ENCODE assay signal across 1 cellular context in the genomic region with DNA sequence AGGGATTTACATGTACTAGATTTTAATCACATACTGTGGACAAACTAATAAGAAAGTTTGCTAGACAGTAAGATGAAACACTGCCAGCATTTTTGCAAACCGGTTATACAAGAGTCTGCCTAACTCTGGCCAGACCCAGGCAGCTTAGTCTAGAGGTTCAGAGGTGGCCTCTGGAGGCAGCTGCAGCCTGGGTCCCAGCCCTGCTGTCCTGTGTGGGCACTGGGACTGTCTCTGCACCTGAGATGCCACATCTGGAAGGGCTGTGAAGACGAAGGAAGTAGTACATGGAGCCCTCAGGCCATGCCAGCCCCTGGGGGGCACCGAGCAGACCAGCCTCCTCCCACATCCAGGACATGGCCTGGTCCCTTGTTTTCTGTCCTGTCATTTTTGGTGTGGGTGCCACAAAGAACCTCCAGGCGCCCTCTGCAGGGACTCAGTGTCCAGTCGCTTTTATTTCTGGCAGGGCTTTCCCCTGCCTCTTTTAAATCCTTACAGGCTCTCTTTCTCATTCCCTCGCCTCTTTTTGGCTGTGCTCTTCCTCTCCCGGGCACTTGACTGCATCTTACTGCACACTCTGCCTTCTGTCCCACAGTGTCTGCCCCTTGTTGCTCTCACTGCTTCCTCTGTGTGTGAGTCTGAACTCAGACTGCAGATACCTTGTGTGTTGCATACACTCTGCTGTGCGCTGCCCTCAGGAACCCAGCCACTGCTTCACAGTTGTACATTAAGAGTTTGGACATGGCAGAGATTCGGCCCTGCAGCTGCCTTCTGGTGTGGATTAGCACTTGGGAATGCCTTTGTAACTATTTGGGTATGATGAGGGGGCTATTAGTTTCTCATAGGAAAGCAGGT.
TF ChIP-seq lines count a peak whose summit lies in the region.

No MANE protein-coding gene starts in this region.

TF ChIP-seq in HepG2, 621 proteins besides CTCF, POLR2A, EP300 and RAD21 (continued from another document and continues in another):
- TF ChIP-seq, protein P1, sequence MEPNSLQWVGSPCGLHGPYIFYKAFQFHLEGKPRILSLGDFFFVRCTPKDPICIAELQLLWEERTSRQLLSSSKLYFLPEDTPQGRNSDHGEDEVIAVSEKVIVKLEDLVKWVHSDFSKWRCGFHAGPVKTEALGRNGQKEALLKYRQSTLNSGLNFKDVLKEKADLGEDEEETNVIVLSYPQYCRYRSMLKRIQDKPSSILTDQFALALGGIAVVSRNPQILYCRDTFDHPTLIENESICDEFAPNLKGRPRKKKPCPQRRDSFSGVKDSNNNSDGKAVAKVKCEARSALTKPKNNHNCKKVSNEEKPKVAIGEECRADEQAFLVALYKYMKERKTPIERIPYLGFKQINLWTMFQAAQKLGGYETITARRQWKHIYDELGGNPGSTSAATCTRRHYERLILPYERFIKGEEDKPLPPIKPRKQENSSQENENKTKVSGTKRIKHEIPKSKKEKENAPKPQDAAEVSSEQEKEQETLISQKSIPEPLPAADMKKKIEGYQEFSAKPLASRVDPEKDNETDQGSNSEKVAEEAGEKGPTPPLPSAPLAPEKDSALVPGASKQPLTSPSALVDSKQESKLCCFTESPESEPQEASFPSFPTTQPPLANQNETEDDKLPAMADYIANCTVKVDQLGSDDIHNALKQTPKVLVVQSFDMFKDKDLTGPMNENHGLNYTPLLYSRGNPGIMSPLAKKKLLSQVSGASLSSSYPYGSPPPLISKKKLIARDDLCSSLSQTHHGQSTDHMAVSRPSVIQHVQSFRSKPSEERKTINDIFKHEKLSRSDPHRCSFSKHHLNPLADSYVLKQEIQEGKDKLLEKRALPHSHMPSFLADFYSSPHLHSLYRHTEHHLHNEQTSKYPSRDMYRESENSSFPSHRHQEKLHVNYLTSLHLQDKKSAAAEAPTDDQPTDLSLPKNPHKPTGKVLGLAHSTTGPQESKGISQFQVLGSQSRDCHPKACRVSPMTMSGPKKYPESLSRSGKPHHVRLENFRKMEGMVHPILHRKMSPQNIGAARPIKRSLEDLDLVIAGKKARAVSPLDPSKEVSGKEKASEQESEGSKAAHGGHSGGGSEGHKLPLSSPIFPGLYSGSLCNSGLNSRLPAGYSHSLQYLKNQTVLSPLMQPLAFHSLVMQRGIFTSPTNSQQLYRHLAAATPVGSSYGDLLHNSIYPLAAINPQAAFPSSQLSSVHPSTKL (CRISPR knock-in tag; IDR thresholded peaks at IDR 0.05): no peak
- no peak for TF ChIP-seq NCOA2 (CRISPR knock-in tag; IDR thresholded peaks at IDR 0.05)
- TF ChIP-seq TSC22D2 (CRISPR knock-in tag; IDR thresholded peaks at IDR 0.05; ENCODE audit: borderline replicate concordance): 0 out of 2 replicates have a peak, but pooled peaks have one; percentile 43
- 0 out of 2 replicates have a peak, but pooled peaks have one; percentile 36 for TF ChIP-seq SATB2 (CRISPR knock-in tag; IDR thresholded peaks at IDR 0.05)
- TF ChIP-seq MED1 (CRISPR knock-in tag; IDR thresholded peaks at IDR 0.05): no peak
- TF ChIP-seq, protein P2, sequence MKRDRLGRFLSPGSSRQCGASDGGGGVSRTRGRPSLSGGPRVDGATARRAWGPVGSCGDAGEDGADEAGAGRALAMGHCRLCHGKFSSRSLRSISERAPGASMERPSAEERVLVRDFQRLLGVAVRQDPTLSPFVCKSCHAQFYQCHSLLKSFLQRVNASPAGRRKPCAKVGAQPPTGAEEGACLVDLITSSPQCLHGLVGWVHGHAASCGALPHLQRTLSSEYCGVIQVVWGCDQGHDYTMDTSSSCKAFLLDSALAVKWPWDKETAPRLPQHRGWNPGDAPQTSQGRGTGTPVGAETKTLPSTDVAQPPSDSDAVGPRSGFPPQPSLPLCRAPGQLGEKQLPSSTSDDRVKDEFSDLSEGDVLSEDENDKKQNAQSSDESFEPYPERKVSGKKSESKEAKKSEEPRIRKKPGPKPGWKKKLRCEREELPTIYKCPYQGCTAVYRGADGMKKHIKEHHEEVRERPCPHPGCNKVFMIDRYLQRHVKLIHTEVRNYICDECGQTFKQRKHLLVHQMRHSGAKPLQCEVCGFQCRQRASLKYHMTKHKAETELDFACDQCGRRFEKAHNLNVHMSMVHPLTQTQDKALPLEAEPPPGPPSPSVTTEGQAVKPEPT (CRISPR knock-in tag; IDR thresholded peaks at IDR 0.05; ENCODE audit: low read depth): peak; percentile 79; the same call in 1 of the 2 replicates
- TF ChIP-seq, protein P3, sequence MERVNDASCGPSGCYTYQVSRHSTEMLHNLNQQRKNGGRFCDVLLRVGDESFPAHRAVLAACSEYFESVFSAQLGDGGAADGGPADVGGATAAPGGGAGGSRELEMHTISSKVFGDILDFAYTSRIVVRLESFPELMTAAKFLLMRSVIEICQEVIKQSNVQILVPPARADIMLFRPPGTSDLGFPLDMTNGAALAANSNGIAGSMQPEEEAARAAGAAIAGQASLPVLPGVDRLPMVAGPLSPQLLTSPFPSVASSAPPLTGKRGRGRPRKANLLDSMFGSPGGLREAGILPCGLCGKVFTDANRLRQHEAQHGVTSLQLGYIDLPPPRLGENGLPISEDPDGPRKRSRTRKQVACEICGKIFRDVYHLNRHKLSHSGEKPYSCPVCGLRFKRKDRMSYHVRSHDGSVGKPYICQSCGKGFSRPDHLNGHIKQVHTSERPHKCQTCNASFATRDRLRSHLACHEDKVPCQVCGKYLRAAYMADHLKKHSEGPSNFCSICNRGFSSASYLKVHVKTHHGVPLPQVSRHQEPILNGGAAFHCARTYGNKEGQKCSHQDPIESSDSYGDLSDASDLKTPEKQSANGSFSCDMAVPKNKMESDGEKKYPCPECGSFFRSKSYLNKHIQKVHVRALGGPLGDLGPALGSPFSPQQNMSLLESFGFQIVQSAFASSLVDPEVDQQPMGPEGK (CRISPR knock-in tag; IDR thresholded peaks at IDR 0.05): peak; percentile 67
- TF ChIP-seq ZNF552 (CRISPR knock-in tag; IDR thresholded peaks at IDR 0.05; ENCODE audit: borderline replicate concordance): no peak
- TF ChIP-seq, protein P4, sequence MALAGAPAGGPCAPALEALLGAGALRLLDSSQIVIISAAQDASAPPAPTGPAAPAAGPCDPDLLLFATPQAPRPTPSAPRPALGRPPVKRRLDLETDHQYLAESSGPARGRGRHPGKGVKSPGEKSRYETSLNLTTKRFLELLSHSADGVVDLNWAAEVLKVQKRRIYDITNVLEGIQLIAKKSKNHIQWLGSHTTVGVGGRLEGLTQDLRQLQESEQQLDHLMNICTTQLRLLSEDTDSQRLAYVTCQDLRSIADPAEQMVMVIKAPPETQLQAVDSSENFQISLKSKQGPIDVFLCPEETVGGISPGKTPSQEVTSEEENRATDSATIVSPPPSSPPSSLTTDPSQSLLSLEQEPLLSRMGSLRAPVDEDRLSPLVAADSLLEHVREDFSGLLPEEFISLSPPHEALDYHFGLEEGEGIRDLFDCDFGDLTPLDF (CRISPR knock-in tag; IDR thresholded peaks at IDR 0.05): no peak
- no peak for TF ChIP-seq EHMT2 (IDR thresholded peaks at IDR 0.05; ENCODE audit: borderline replicate concordance, low read depth, low read length)
- TF ChIP-seq ZMYM4 (CRISPR knock-in tag; IDR thresholded peaks at IDR 0.05): 0 out of 2 replicates have a peak, but pooled peaks have one; percentile 46
- no peak for TF ChIP-seq SSRP1 (CRISPR knock-in tag; IDR thresholded peaks at IDR 0.05)
- peak; percentile 43; the same call in 1 of the 2 replicates for TF ChIP-seq KDM2A (CRISPR knock-in tag; IDR thresholded peaks at IDR 0.05; ENCODE audit: borderline replicate concordance, low read depth)
- TF ChIP-seq ZNF24 (IDR thresholded peaks at IDR 0.05): no peak
- no peak for TF ChIP-seq ZNF616 (CRISPR knock-in tag; IDR thresholded peaks at IDR 0.05; ENCODE audit: low read depth)
- peak; percentile 97 for TF ChIP-seq STAG1 (CRISPR knock-in tag; IDR thresholded peaks at IDR 0.05)
- TF ChIP-seq, protein P5, sequence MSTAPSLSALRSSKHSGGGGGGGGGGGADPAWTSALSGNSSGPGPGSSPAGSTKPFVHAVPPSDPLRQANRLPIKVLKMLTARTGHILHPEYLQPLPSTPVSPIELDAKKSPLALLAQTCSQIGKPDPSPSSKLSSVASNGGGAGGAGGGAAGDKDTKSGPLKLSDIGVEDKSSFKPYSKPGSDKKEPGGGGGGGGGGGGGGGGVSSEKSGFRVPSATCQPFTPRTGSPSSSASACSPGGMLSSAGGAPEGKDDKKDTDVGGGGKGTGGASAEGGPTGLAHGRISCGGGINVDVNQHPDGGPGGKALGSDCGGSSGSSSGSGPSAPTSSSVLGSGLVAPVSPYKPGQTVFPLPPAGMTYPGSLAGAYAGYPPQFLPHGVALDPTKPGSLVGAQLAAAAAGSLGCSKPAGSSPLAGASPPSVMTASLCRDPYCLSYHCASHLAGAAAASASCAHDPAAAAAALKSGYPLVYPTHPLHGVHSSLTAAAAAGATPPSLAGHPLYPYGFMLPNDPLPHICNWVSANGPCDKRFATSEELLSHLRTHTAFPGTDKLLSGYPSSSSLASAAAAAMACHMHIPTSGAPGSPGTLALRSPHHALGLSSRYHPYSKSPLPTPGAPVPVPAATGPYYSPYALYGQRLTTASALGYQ (CRISPR knock-in tag; IDR thresholded peaks at IDR 0.05): no peak
- peak; percentile 47; the same call in 1 of the 2 replicates for TF ChIP-seq KAT8 (CRISPR knock-in tag; IDR thresholded peaks at IDR 0.05)
- TF ChIP-seq, protein P6, sequence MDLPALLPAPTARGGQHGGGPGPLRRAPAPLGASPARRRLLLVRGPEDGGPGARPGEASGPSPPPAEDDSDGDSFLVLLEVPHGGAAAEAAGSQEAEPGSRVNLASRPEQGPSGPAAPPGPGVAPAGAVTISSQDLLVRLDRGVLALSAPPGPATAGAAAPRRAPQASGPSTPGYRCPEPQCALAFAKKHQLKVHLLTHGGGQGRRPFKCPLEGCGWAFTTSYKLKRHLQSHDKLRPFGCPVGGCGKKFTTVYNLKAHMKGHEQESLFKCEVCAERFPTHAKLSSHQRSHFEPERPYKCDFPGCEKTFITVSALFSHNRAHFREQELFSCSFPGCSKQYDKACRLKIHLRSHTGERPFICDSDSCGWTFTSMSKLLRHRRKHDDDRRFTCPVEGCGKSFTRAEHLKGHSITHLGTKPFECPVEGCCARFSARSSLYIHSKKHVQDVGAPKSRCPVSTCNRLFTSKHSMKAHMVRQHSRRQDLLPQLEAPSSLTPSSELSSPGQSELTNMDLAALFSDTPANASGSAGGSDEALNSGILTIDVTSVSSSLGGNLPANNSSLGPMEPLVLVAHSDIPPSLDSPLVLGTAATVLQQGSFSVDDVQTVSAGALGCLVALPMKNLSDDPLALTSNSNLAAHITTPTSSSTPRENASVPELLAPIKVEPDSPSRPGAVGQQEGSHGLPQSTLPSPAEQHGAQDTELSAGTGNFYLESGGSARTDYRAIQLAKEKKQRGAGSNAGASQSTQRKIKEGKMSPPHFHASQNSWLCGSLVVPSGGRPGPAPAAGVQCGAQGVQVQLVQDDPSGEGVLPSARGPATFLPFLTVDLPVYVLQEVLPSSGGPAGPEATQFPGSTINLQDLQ (CRISPR knock-in tag; IDR thresholded peaks at IDR 0.05): no peak
- TF ChIP-seq, protein P7, sequence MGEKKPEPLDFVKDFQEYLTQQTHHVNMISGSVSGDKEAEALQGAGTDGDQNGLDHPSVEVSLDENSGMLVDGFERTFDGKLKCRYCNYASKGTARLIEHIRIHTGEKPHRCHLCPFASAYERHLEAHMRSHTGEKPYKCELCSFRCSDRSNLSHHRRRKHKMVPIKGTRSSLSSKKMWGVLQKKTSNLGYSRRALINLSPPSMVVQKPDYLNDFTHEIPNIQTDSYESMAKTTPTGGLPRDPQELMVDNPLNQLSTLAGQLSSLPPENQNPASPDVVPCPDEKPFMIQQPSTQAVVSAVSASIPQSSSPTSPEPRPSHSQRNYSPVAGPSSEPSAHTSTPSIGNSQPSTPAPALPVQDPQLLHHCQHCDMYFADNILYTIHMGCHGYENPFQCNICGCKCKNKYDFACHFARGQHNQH (CRISPR knock-in tag; IDR thresholded peaks at IDR 0.05): 0 out of 2 replicates have a peak, but pooled peaks have one; percentile 36
- TF ChIP-seq, protein P8, sequence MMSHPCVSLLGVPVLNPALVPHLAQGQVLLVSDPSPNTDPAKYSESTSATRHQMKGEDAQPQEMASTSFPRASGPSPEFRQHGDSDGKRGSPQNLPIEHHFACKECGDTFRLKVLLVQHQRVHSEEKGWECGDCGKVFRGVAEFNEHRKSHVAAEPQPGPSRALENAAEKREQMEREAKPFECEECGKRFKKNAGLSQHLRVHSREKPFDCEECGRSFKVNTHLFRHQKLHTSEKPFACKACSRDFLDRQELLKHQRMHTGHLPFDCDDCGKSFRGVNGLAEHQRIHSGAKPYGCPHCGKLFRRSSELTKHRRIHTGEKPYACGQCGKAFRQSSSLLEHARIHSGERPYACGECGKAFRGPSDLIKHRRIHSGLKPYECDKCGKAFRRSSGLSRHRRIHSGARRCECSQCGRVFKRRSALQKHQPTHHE (CRISPR knock-in tag; IDR thresholded peaks at IDR 0.05; ENCODE audit: borderline replicate concordance): 0 out of 2 replicates have a peak, but pooled peaks have one; percentile 47
- no peak for TF ChIP-seq KLF15 (CRISPR knock-in tag; IDR thresholded peaks at IDR 0.05; ENCODE audit: borderline replicate concordance)
- TF ChIP-seq, protein P9, sequence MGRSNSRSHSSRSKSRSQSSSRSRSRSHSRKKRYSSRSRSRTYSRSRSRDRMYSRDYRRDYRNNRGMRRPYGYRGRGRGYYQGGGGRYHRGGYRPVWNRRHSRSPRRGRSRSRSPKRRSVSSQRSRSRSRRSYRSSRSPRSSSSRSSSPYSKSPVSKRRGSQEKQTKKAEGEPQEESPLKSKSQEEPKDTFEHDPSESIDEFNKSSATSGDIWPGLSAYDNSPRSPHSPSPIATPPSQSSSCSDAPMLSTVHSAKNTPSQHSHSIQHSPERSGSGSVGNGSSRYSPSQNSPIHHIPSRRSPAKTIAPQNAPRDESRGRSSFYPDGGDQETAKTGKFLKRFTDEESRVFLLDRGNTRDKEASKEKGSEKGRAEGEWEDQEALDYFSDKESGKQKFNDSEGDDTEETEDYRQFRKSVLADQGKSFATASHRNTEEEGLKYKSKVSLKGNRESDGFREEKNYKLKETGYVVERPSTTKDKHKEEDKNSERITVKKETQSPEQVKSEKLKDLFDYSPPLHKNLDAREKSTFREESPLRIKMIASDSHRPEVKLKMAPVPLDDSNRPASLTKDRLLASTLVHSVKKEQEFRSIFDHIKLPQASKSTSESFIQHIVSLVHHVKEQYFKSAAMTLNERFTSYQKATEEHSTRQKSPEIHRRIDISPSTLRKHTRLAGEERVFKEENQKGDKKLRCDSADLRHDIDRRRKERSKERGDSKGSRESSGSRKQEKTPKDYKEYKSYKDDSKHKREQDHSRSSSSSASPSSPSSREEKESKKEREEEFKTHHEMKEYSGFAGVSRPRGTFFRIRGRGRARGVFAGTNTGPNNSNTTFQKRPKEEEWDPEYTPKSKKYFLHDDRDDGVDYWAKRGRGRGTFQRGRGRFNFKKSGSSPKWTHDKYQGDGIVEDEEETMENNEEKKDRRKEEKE (IDR thresholded peaks at IDR 0.05): no peak
- TF ChIP-seq HDAC2 (CRISPR knock-in tag; IDR thresholded peaks at IDR 0.05): no peak
- TF ChIP-seq ZNF549 (CRISPR knock-in tag; IDR thresholded peaks at IDR 0.05): no peak
- TF ChIP-seq, protein P10, sequence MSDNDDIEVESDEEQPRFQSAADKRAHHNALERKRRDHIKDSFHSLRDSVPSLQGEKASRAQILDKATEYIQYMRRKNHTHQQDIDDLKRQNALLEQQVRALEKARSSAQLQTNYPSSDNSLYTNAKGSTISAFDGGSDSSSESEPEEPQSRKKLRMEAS (IDR thresholded peaks at IDR 0.05): no peak
- TF ChIP-seq ZNF781 (CRISPR knock-in tag; IDR thresholded peaks at IDR 0.05; ENCODE audit: borderline replicate concordance, not compliant biosample characterization): peak; percentile 26
- no peak for TF ChIP-seq ZNF850 (CRISPR knock-in tag; conservative IDR thresholded peaks at IDR 0.05)
